ENCODE assay signal across 14 cellular contexts in genomic region chr6:53581161-53581560, GRCh38. TPM values are rescaled to one million over a fixed set of nuclear protein-coding genes. Genes with fewer than 3 reads are reported as not detected.
A peak's percentile ranks its signal among the peaks of the same experiment; 100 is the strongest.
DNase-seq lines count a peak whose midpoint lies in the region; ATAC-seq and TF ChIP-seq lines count a peak whose summit lies in the region.
"Had no signal": no experiment of that assay in that cellular context is flagged by ENCODE, and none has a peak within 500 bp of the region (broad histone marks: within the 10 kb centered on the region; RNA-seq: fewer than 3 reads in every experiment).

No MANE protein-coding gene starts in this region.

- peak overlapping the region; percentile 13 for H3K27ac Mint-ChIP-seq in stimulated activated memory B cell treated with anti-CD40 and anti-IgM and Interleukin-4, amounts not matched to agents 10 μg/mL and 1 μg/mL and 100 μg/mL, for 72 hours

- peaks cover 30% of the 10 kb centered on the region for H3K4me1 Mint-ChIP-seq in stimulated activated memory B cell treated with anti-CD40 and anti-IgM and Interleukin-4, amounts not matched to agents 10 μg/mL and 1 μg/mL and 100 μg/mL, for 72 hours

- no peaks in the 10 kb centered on the region for H3K9me3 Mint-ChIP-seq in stimulated activated memory B cell treated with anti-CD40 and anti-IgM and Interleukin-4, amounts not matched to agents 10 μg/mL and 1 μg/mL and 100 μg/mL, for 72 hours
- H3K9me3 Mint-ChIP-seq: IgD-negative memory B cell had no signal

- no peaks in the 10 kb centered on the region for H3K27me3 Mint-ChIP-seq in stimulated activated memory B cell treated with anti-CD40 and anti-IgM and Interleukin-4, amounts not matched to agents 10 μg/mL and 1 μg/mL and 100 μg/mL, for 72 hours

- no peak overlapping the region for H3K4me3 Mint-ChIP-seq in stimulated activated memory B cell treated with anti-CD40 and anti-IgM and Interleukin-4, amounts not matched to agents 10 μg/mL and 1 μg/mL and 100 μg/mL, for 72 hours
- H3K4me3 Mint-ChIP-seq: IgD-negative memory B cell had no signal

- DNase-seq in H4 (ENCODE audit: low spot score) (peak; percentile 45), RPMI7951 (ENCODE audit: low read depth) (peak; percentile 29), fibroblast of villous mesenchyme (ENCODE audit: low read depth) (peak; percentile 31), SW 1271 (lab: John Stamatoyannopoulos, UW) (no peak), HuH-7 (ENCODE audit: low spot score) (no peak)
- DNase-seq: activated CD4-positive, CD25-positive, alpha-beta regulatory T cell; activated naive CD4-positive, alpha-beta T cell treated with Interleukin-2 at 50 U/mL for 16 hours; left ventricle myocardium inferior; NCI-H345; ovary; testis had no signal

- TF ChIP-seq CTCF in fibroblast of villous mesenchyme (IDR thresholded peaks at IDR 0.05; ENCODE audit: insufficient read depth, low read depth, low read length), result no peak

- H3K36me3 Mint-ChIP-seq in stimulated activated memory B cell treated with anti-CD40 and anti-IgM and Interleukin-4, amounts not matched to agents 10 μg/mL and 1 μg/mL and 100 μg/mL, for 72 hours, result no peaks in the 10 kb centered on the region
- H3K36me3 Mint-ChIP-seq: IgD-negative memory B cell had no signal

- H3K4me3 ChIP-seq in fibroblast of villous mesenchyme (ENCODE audit: low read depth, low read length), result no peak overlapping the region
- H3K4me3 ChIP-seq: left ventricle myocardium inferior, ovary, testis had no signal

- ATAC-seq in stimulated activated memory B cell treated with anti-CD40 and anti-IgM and Interleukin-4, amounts not matched to agents 10 μg/mL and 1 μg/mL and 100 μg/mL, for 72 hours, result no peak
- no peak for ATAC-seq in HG02938 (IDR thresholded peaks at IDR 0.05; ENCODE audit: unreplicated experiment)

RNA-seq across cellular contexts. Expression of gene GCLC, which starts 36.3 kb away (rescaled TPM):
- total RNA-seq in H4 (2014; rRNA removed; shearing (Covaris generic)), result 58.5 and 65.4 TPM in 2 replicates
- 8.2 and 9.4 TPM in 2 replicates for total RNA-seq in RPMI7951 (2014; rRNA removed; shearing (Covaris generic))
- 25.8 and 36.3 TPM in 2 replicates for total RNA-seq in fibroblast of villous mesenchyme

Comparison
In these comparisons a context has a peak if more than half of its experiments do, and no peak if none do; other contexts are left out.
1. DNase-seq: peak in H4 (single experiment), RPMI7951 (single experiment) and fibroblast of villous mesenchyme (single experiment); none in SW 1271 (0 of 2) and HuH-7 (single experiment).